9 cellular contexts compared by ENCODE assay signal in genomic region chr3:28916713-28917499, GRCh38.
A peak's percentile ranks its signal among the peaks of the same experiment; 100 is the strongest.
DNase-seq lines count a peak whose midpoint lies in the region; ATAC-seq and TF ChIP-seq lines count a peak whose summit lies in the region.
"Had no signal": no experiment of that assay in that cellular context is flagged by ENCODE, and none has a peak within 500 bp of the region (broad histone marks: within the 10 kb centered on the region; RNA-seq: fewer than 3 reads in every experiment).

No MANE protein-coding gene starts in this region.

- H3K27ac ChIP-seq in PC-9 = no peak overlapping the region

- H3K9me3 Mint-ChIP-seq in activated CD8-positive, alpha-beta T cell treated with anti-CD3 and anti-CD28 coated beads for 36 hours = no peaks in the 10 kb centered on the region

- DNase-seq in NCI-H146 (lab: John Stamatoyannopoulos, UW) = peak; percentile 14
- no peak for DNase-seq in NCI-H146 treated with DMSO at 0.1 percent for 48 hours (lab: John Stamatoyannopoulos, UW; ENCODE audit: unreplicated experiment)
- peak; percentile 12 for DNase-seq in KG1 (lab: John Stamatoyannopoulos, UW)
- DNase-seq in activated CD8-positive, alpha-beta T cell treated with anti-CD3 and anti-CD28 coated beads for 36 hours = peak; percentile 48
- peak; percentile 76 for DNase-seq in glomerular visceral epithelial cell (ENCODE audit: extremely low spot score)
- DNase-seq in pons (ENCODE audit: low spot score) = peak; percentile 84
- no peak for DNase-seq in PC-9

- POLR2A ChIA-PET in activated CD8-positive, alpha-beta T cell treated with anti-CD3 and anti-CD28 coated beads for 36 hours (lab: Charles Lee) = no interaction called here
- POLR2A ChIA-PET in PC-9 (lab: Charles Lee; ENCODE audit: unreplicated experiment) = no interaction called here

- H3K36me3 ChIP-seq in PC-9 (ENCODE audit: low read depth) = no peaks in the 10 kb centered on the region

- CTCF ChIA-PET in activated CD8-positive, alpha-beta T cell treated with anti-CD3 and anti-CD28 coated beads for 36 hours (lab: Charles Lee) = interaction anchor here (0.9 to 1.4 kb wide), 4 partner anchors 18 to 527 kb away, joined by 3 to 4 read pairs (median 3); no protein-coding TSS in a partner anchor
- CTCF ChIA-PET in PC-9 (lab: Charles Lee) = no interaction called here

- no peaks in the 10 kb centered on the region for H3K9me2 ChIP-seq in PC-9 (ENCODE audit: insufficient read depth)

- ATAC-seq in GM21737 (IDR thresholded peaks at IDR 0.05; ENCODE audit: unreplicated experiment) = peak; percentile 90
- peak; percentile 84 for ATAC-seq in activated CD8-positive, alpha-beta T cell treated with anti-CD3 and anti-CD28 coated beads for 36 hours

- H3K4me3 ChIP-seq in PC-9 = no peak overlapping the region

- intact Hi-C loops in activated CD8-positive, alpha-beta T cell treated with anti-CD3 and anti-CD28 coated beads for 36 hours (cut with micrococcal nuclease) = no loop called here
- intact Hi-C loops in PC-9 (cut with micrococcal nuclease; ENCODE audit: unreplicated experiment) = no loop called here

- no peak overlapping the region for H3K4me3 Mint-ChIP-seq in activated CD8-positive, alpha-beta T cell treated with anti-CD3 and anti-CD28 coated beads for 36 hours

- H3K4me1 ChIP-seq in PC-9 (replicated peaks; ENCODE audit: insufficient read depth) = no peaks in the 10 kb centered on the region

- H3K4me1 Mint-ChIP-seq in activated CD8-positive, alpha-beta T cell treated with anti-CD3 and anti-CD28 coated beads for 36 hours (ENCODE audit: low read depth) = peaks cover 4% of the 10 kb centered on the region

- BruUV-seq in PC-9 (replicated peaks; lab: Mats Ljungman, UMichigan) = no TSS peak

- H3K27me3 ChIP-seq in PC-9 (ENCODE audit: insufficient read depth, low read depth) = no peaks in the 10 kb centered on the region

- peaks cover 5% of the 10 kb centered on the region for H3K27me3 Mint-ChIP-seq in activated CD8-positive, alpha-beta T cell treated with anti-CD3 and anti-CD28 coated beads for 36 hours

- no peaks in the 10 kb centered on the region for H4K20me1 ChIP-seq in PC-9 (ENCODE audit: insufficient read depth)

- no peak overlapping the region for H2AFZ ChIP-seq in PC-9

- peak; percentile 23 for TF ChIP-seq CTCF in activated CD8-positive, alpha-beta T cell treated with anti-CD3 and anti-CD28 coated beads for 36 hours (IDR thresholded peaks at IDR 0.05)
- TF ChIP-seq CTCF in PC-9 (conservative IDR thresholded peaks at IDR 0.05) = no peak

- no peaks in the 10 kb centered on the region for H3K79me2 ChIP-seq in PC-9 (ENCODE audit: low read depth)

- H3K36me3 Mint-ChIP-seq in activated CD8-positive, alpha-beta T cell treated with anti-CD3 and anti-CD28 coated beads for 36 hours (ENCODE audit: low read depth) = no peaks in the 10 kb centered on the region

- no peak overlapping the region for H3K4me2 ChIP-seq in PC-9

- H3F3A ChIP-seq in PC-9 (ENCODE audit: insufficient read depth, low read depth) = no peaks in the 10 kb centered on the region

- no peak overlapping the region for H3K27ac Mint-ChIP-seq in activated CD8-positive, alpha-beta T cell treated with anti-CD3 and anti-CD28 coated beads for 36 hours

- H3K9me3 ChIP-seq in PC-9 (ENCODE audit: insufficient read depth, low read depth) = no peaks in the 10 kb centered on the region
- H3K9me3 ChIP-seq: Caco-2 had no signal

Comparison
In these comparisons a context has a peak if more than half of its experiments do, and no peak if none do; other contexts are left out.
1. DNase-seq: peak in NCI-H146 (single experiment), KG1 (single experiment), activated CD8-positive, alpha-beta T cell treated with anti-CD3 and anti-CD28 coated beads for 36 hours (single experiment), glomerular visceral epithelial cell (single experiment) and pons (single experiment); none in NCI-H146 treated with DMSO at 0.1 percent for 48 hours (single experiment) and PC-9 (0 of 2).